ENCODE assay signal across 9 cellular contexts in the genomic region with DNA sequence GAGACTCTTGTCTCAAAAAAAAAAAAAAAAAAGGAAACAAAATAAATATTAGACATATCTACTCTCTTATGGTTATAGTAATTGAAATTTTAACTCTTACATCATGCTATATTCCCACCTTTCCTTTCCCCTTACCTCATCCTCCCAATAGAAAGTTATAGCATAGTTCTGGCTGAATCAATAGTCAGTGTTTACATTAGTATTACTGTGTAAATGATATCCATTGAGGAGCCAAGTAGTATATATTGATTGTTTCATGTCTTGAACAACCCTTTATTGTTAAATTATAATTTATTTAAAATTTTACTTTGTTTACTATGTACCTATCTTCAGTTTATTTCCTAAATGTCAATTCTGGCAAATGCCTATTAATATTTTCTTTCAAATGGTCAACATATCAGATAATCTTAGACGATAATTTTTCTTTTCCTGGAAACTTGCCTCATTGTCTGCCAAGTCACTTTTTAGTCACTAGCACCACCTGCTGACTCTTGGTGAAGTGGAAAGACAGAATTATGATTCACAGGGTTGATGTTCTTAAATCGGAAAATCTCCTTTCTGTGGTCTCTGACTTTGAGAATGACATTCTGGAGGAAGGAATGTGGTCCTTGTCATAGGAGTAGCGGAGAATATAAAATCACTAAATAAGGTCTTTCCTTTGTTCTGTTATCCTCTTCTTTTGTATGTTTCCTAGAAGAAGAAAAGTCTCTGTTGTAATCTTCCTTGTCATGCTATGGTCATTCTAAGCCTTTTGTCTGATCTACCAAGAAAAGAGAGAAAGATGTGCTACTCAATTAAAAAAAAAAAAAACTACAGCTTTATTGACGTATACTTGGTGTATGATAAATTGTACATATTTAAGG. TPM values are rescaled to one million over a fixed set of nuclear protein-coding genes. Genes with fewer than 3 reads are reported as not detected.
DNase-seq lines count a peak whose midpoint lies in the region; ATAC-seq and TF ChIP-seq lines count a peak whose summit lies in the region.
"Had no signal": no experiment of that assay in that cellular context is flagged by ENCODE, and none has a peak within 500 bp of the region (broad histone marks: within the 10 kb centered on the region; RNA-seq: fewer than 3 reads in every experiment).

No MANE protein-coding gene starts in this region.

- no peak overlapping the region for H3K27ac Mint-ChIP-seq in CD14-positive monocyte
- no peak overlapping the region for H3K27ac Mint-ChIP-seq in activated B cell treated with CpG ODN at 0.5 μM for 24 hours
- H3K27ac Mint-ChIP-seq: IgD-negative memory B cell had no signal

- H3K4me3 Mint-ChIP-seq in CD14-positive monocyte (no peak overlapping the region), activated B cell treated with CpG ODN at 0.5 μM for 24 hours (no peak overlapping the region)
- H3K4me3 Mint-ChIP-seq: IgD-negative memory B cell had no signal

- H3K27me3 Mint-ChIP-seq in CD14-positive monocyte (ENCODE audit: low read depth in 3 of 3) (peaks cover 9 to 16% (median 10%) of the 10 kb centered on the region in 3 donors), activated B cell treated with CpG ODN at 0.5 μM for 24 hours (peaks cover 6% of the 10 kb centered on the region)

- intact Hi-C loops in CD14-positive monocyte (cut with micrococcal nuclease), result loop anchor here (1.0 to 10.0 kb wide), 4 partner anchors 36 to 167 kb away; no protein-coding TSS in a partner anchor
- intact Hi-C loops in activated B cell treated with CpG ODN at 0.5 μM for 24 hours (cut with micrococcal nuclease), result loop anchor here (1.0 to 10.0 kb wide), 5 partner anchors 36 to 418 kb away; partner anchors contain the start of gene NUDT17

- TF ChIP-seq CTCF in CD14-positive monocyte (IDR thresholded peaks at IDR 0.05) (peak; percentile 89), activated B cell treated with CpG ODN at 0.5 μM for 24 hours (IDR thresholded peaks at IDR 0.05) (peak; percentile 79)

- POLR2A ChIA-PET in activated B cell treated with CpG ODN at 0.5 μM for 24 hours (lab: Charles Lee), result interaction anchor here (0.6 to 1.5 kb wide), 3 partner anchors 15 to 166 kb away, joined by 5 to 10 read pairs (median 5); no protein-coding TSS in a partner anchor

- CTCF ChIA-PET in activated B cell treated with CpG ODN at 0.5 μM for 24 hours (lab: Charles Lee), result interaction anchor here (0.7 to 14.3 kb wide), 8 partner anchors 15 to 167 kb away, joined by 3 to 247 read pairs (median 5); partner anchors contain the start of gene NUDT17

- H3K9me3 Mint-ChIP-seq in CD14-positive monocyte (no peaks in the 10 kb centered on the region), activated B cell treated with CpG ODN at 0.5 μM for 24 hours (no peaks in the 10 kb centered on the region)
- H3K9me3 Mint-ChIP-seq: IgD-negative memory B cell had no signal

- DNase-seq in CD14-positive monocyte (ENCODE audit: low spot score) (no peak), H4 (ENCODE audit: low spot score) (peak; percentile 78), NCI-H226 (peak; percentile 26), activated B cell treated with CpG ODN at 0.5 μM for 24 hours (no peak), epidermal melanocyte (ENCODE audit: insufficient read length, low spot score) (peak; percentile 59), myocyte (ENCODE audit: low read depth) (peak; percentile 89), mesenteric fat pad (ENCODE audit: low spot score) (no peak)

- peak; percentile 62 for ATAC-seq in activated B cell treated with CpG ODN at 0.5 μM for 24 hours (ENCODE audit: low read depth)
- ATAC-seq in GM21717 (IDR thresholded peaks at IDR 0.05; ENCODE audit: unreplicated experiment), result no peak

- H3K4me1 Mint-ChIP-seq in CD14-positive monocyte, result peaks cover 10% of the 10 kb centered on the region
- H3K4me1 Mint-ChIP-seq in activated B cell treated with CpG ODN at 0.5 μM for 24 hours, result peaks cover 4% of the 10 kb centered on the region

- H3K36me3 Mint-ChIP-seq in CD14-positive monocyte (no peaks in the 10 kb centered on the region), activated B cell treated with CpG ODN at 0.5 μM for 24 hours (ENCODE audit: low read depth) (no peaks in the 10 kb centered on the region)
- H3K36me3 Mint-ChIP-seq: IgD-negative memory B cell had no signal

RNA-seq across cellular contexts. Expression of gene HJV, which starts 8.6 kb away (rescaled TPM):
- polyA plus RNA-seq in CD14-positive monocyte, result not detected
- total RNA-seq in H4 (2014; rRNA removed; shearing (Covaris generic)), result not detected in 2 replicates
- total RNA-seq in activated B cell treated with CpG ODN at 0.5 μM for 24 hours (not detected in 2 replicates), myocyte (184 and 334 TPM in 2 replicates), mesenteric fat pad (not detected)
- polyA plus RNA-seq in myocyte (2012), result 35.7 TPM
- polyA plus RNA-seq: IgD-negative memory B cell had no signal

RNA-seq across cellular contexts. Expression of gene TXNIP, which starts 16.6 kb away (rescaled TPM):
- polyA plus RNA-seq in CD14-positive monocyte, result 100 to 1,000 TPM; 640 to 844 TPM
- total RNA-seq in H4 (2014; rRNA removed; shearing (Covaris generic)), result 101 and 102 TPM in 2 replicates
- 300 and 306 TPM in 2 replicates for total RNA-seq in activated B cell treated with CpG ODN at 0.5 μM for 24 hours
- 260 and 398 TPM in 2 replicates for total RNA-seq in myocyte
- 233 TPM for polyA plus RNA-seq in myocyte (2012)
- total RNA-seq in mesenteric fat pad, result 692 TPM

RNA-seq across cellular contexts. Expression of gene POLR3GL, which starts 48.4 kb away (rescaled TPM):
- 10 to 100 TPM; 36.2 to 39.0 TPM for polyA plus RNA-seq in CD14-positive monocyte
- 16.9 and 21.2 TPM in 2 replicates for total RNA-seq in H4 (2014; rRNA removed; shearing (Covaris generic))
- 22.7 and 23.7 TPM in 2 replicates for total RNA-seq in activated B cell treated with CpG ODN at 0.5 μM for 24 hours
- 36.0 and 37.3 TPM in 2 replicates for total RNA-seq in myocyte
- polyA plus RNA-seq in myocyte (2012), result 60.7 TPM
- total RNA-seq in mesenteric fat pad, result 30.7 TPM

RNA-seq across cellular contexts. Expression of gene ANKRD34A, which starts 48.6 kb away (rescaled TPM):
- polyA plus RNA-seq in CD14-positive monocyte, result not detected
- 0.54 and 0.70 TPM in 2 replicates for total RNA-seq in H4 (2014; rRNA removed; shearing (Covaris generic))
- total RNA-seq in activated B cell treated with CpG ODN at 0.5 μM for 24 hours (1.4 and 2.4 TPM in 2 replicates), myocyte (1.6 and 2.5 TPM in 2 replicates), mesenteric fat pad (0.74 TPM)
- 3.4 TPM for polyA plus RNA-seq in myocyte (2012)

RNA-seq across cellular contexts. Expression of gene LIX1L, which starts 55.1 kb away (rescaled TPM):
- polyA plus RNA-seq in CD14-positive monocyte, result 1 to 10 TPM; 6.3 to 8.5 TPM
- 15.1 and 18.7 TPM in 2 replicates for total RNA-seq in H4 (2014; rRNA removed; shearing (Covaris generic))
- total RNA-seq in activated B cell treated with CpG ODN at 0.5 μM for 24 hours, result 30.1 and 31.7 TPM in 2 replicates
- total RNA-seq in myocyte, result 24.4 and 24.7 TPM in 2 replicates
- 16.1 TPM for polyA plus RNA-seq in myocyte (2012)
- total RNA-seq in mesenteric fat pad, result 26.6 TPM

Comparison
In these comparisons a context has a peak if more than half of its experiments do, and no peak if none do; other contexts are left out.
1. DNase-seq: peak in H4 (single experiment), NCI-H226 (single experiment), epidermal melanocyte (single experiment) and myocyte (single experiment); none in CD14-positive monocyte (single experiment), activated B cell treated with CpG ODN at 0.5 μM for 24 hours (single experiment) and mesenteric fat pad (single experiment).
2. RNA of gene HJV, which starts 8.6 kb away (total RNA-seq): 184 to 334 TPM in myocyte; not detected in H4, not detected in activated B cell treated with CpG ODN at 0.5 μM for 24 hours and not detected in mesenteric fat pad (single experiment); every median in the first group is over 100 times any median in the second.